Comparison of ENCODE assay signal across 8 cellular contexts in genomic region chr1:156504062-156504813, GRCh38. TPM values are rescaled to one million over a fixed set of nuclear protein-coding genes. Genes with fewer than 3 reads are reported as not detected.
DNase-seq lines count a peak whose midpoint lies in the region; ATAC-seq and TF ChIP-seq lines count a peak whose summit lies in the region.

No MANE protein-coding gene starts in this region.

- H3K27ac Mint-ChIP-seq in Calu3 (ENCODE audit: unreplicated experiment) (peak overlapping the region; percentile 97), activated B cell treated with CpG ODN at 0.5 μM for 24 hours (peak overlapping the region; percentile 97)

- no peaks in the 10 kb centered on the region for H3K9me3 Mint-ChIP-seq in Calu3 (ENCODE audit: low read depth, unreplicated experiment)
- H3K9me3 Mint-ChIP-seq in activated B cell treated with CpG ODN at 0.5 μM for 24 hours = no peaks in the 10 kb centered on the region

- POLR2A ChIA-PET in activated B cell treated with CpG ODN at 0.5 μM for 24 hours (lab: Charles Lee) = interaction anchor here (0.6 to 21.6 kb wide), 28 partner anchors 12 to 453 kb away, joined by 3 to 1179 read pairs (median 6); partner anchors contain the start of genes GPATCH4, ISG20L2, METTL25B and MRPL24

- DNase-seq in Calu3 (no peak), activated B cell treated with CpG ODN at 0.5 μM for 24 hours (no peak), heart left ventricle (no peak), spleen (peak; percentile 64), kidney glomerular epithelial cell (lab: John Stamatoyannopoulos, UW) (no peak)

- BruUV-seq in Calu3 (replicated peaks; lab: Mats Ljungman, UMichigan) = no TSS peak

- peaks cover 66% of the 10 kb centered on the region for H3K36me3 Mint-ChIP-seq in Calu3 (ENCODE audit: insufficient read depth, unreplicated experiment)
- H3K36me3 Mint-ChIP-seq in activated B cell treated with CpG ODN at 0.5 μM for 24 hours (ENCODE audit: low read depth) = peaks cover 4% of the 10 kb centered on the region

- intact Hi-C loops in Calu3 (cut with micrococcal nuclease; ENCODE audit: unreplicated experiment) = loop anchor here (5.0 kb wide), 2 partner anchors 68 to 222 kb away; partner anchors contain the start of genes IQGAP3, SMG5 and TMEM79
- intact Hi-C loops in activated B cell treated with CpG ODN at 0.5 μM for 24 hours (cut with micrococcal nuclease) = no loop called here
- intact Hi-C loops in heart left ventricle (cut with DNase I) = loop anchor here in 7 of 10 donors (1.0 to 10.0 kb wide), 13 partner anchors 47 to 379 kb away; partner anchors contain the start of genes GPATCH4 (in 2 of the 7), HDGF (in 1 of the 7), NAXE (in 1 of the 7) and NES (in 1 of the 7)
- intact Hi-C loops in spleen (cut with DNase I; ENCODE audit: low total_unique reads) = no loop called here

- no peak for ATAC-seq in activated B cell treated with CpG ODN at 0.5 μM for 24 hours (ENCODE audit: low read depth)
- ATAC-seq in heart left ventricle = no peak
- ATAC-seq in HG03097 (IDR thresholded peaks at IDR 0.05; ENCODE audit: low FRiP score, unreplicated experiment) = no peak
- ATAC-seq in GM21390 (IDR thresholded peaks at IDR 0.05; ENCODE audit: unreplicated experiment) = no peak

- CTCF ChIA-PET in Calu3 (lab: Charles Lee) (interaction anchor here (0.5 to 1.9 kb wide), 7 partner anchors 15 to 214 kb away, joined by 3 to 16 read pairs (median 4); no protein-coding TSS in a partner anchor), activated B cell treated with CpG ODN at 0.5 μM for 24 hours (lab: Charles Lee) (interaction anchor here (0.8 to 7.9 kb wide), 8 partner anchors 10 to 119 kb away, joined by 3 to 164 read pairs (median 5); no protein-coding TSS in a partner anchor)

- TF ChIP-seq POLR2A in heart left ventricle (IDR thresholded peaks at IDR 0.05) = no peak
- TF ChIP-seq POLR2A in spleen (IDR thresholded peaks at IDR 0.05) = no peak

- peaks cover 47% of the 10 kb centered on the region for H3K4me1 Mint-ChIP-seq in Calu3 (ENCODE audit: low read depth, unreplicated experiment)
- peaks cover 73% of the 10 kb centered on the region for H3K4me1 Mint-ChIP-seq in activated B cell treated with CpG ODN at 0.5 μM for 24 hours

- peaks cover 20 to 68% (median 59%) of the 10 kb centered on the region in 12 donors for H3K4me1 ChIP-seq in heart left ventricle
- peaks cover 42 to 83% (median 61%) of the 10 kb centered on the region in 6 donors for H3K4me1 ChIP-seq in spleen

- H3K27me3 Mint-ChIP-seq in Calu3 (ENCODE audit: unreplicated experiment) (peaks cover 6% of the 10 kb centered on the region), activated B cell treated with CpG ODN at 0.5 μM for 24 hours (no peaks in the 10 kb centered on the region)

- H3K36me3 ChIP-seq in KOPT-K1 (ENCODE audit: insufficient read depth, low read length) = no peaks in the 10 kb centered on the region
- H3K36me3 ChIP-seq in heart left ventricle = no peaks in the 10 kb centered on the region
- no peaks in the 10 kb centered on the region for H3K36me3 ChIP-seq in spleen

- peak overlapping the region; percentile 100 for H3K27ac ChIP-seq in KOPT-K1 (ENCODE audit: low read depth, low read length, poor library complexity, severe bottlenecking)
- peak overlapping the region; percentile 96 to 100 (median 100) for H3K27ac ChIP-seq in heart left ventricle
- peak overlapping the region; percentile 99 to 100 (median 100) for H3K27ac ChIP-seq in spleen

- H3K4me3 Mint-ChIP-seq in Calu3 (ENCODE audit: low read depth, unreplicated experiment) (peak overlapping the region; percentile 53), activated B cell treated with CpG ODN at 0.5 μM for 24 hours (peak overlapping the region; percentile 76)

- 28 to 41% (median 34%) methylated on average over 8 of the region's 8 CpGs for WGBS in heart left ventricle, 4 donors
- WGBS in spleen, 5 donors = 28 to 32% (median 29%) methylated on average over 8 of the region's 8 CpGs

- H3K9me3 ChIP-seq in KOPT-K1 (ENCODE audit: insufficient read depth, low read length, poor library complexity, severe bottlenecking) = no peaks in the 10 kb centered on the region
- H3K9me3 ChIP-seq in heart left ventricle = no peaks in the 10 kb centered on the region
- no peaks in the 10 kb centered on the region for H3K9me3 ChIP-seq in spleen

- peak overlapping the region; percentile 1 to 57 (median 46) for H3K4me3 ChIP-seq in heart left ventricle
- peak overlapping the region in 4 of 8 donors; percentile 20 to 66 (median 32) for H3K4me3 ChIP-seq in spleen

- H3K27me3 ChIP-seq in heart left ventricle (no peaks in the 10 kb centered on the region), spleen (replicated peaks in 1 of 7) (no peaks in the 10 kb centered on the region)

- TF ChIP-seq CTCF in Calu3 (IDR thresholded peaks at IDR 0.05; ENCODE audit: unreplicated experiment) (no peak), activated B cell treated with CpG ODN at 0.5 μM for 24 hours (IDR thresholded peaks at IDR 0.05) (no peak), heart left ventricle (IDR thresholded peaks at IDR 0.05) (no peak), spleen (IDR thresholded peaks at IDR 0.05 in 8 of 11, conservative IDR thresholded peaks at IDR 0.05 in 3 of 11) (no peak)

RNA-seq across cellular contexts. Expression of gene MEF2D, which starts 3.7 kb away (rescaled TPM):
- total RNA-seq in Calu3 (2022) (48.4 and 54.1 TPM in 2 replicates), activated B cell treated with CpG ODN at 0.5 μM for 24 hours (101 and 114 TPM in 2 replicates), heart left ventricle (100 to 1,000 TPM in 3 of 9 donors, 10 to 100 TPM in 6; 75.0 to 203 (median 93.2) TPM), spleen (100 to 1,000 TPM in 1 of 7 donors, 10 to 100 TPM in 6; 56.0 to 103 (median 71.4) TPM)
- polyA plus RNA-seq in heart left ventricle (10 to 100 TPM; 40.5 to 68.8 TPM), spleen (10 to 100 TPM in 1 of 3 donors, 1 to 10 TPM in 2; 7.4 to 22.5 (median 7.6) TPM)

Comparison
In these comparisons a context has a peak if more than half of its experiments do, and no peak if none do; other contexts are left out.
1. intact Hi-C loops: an anchor here in Calu3 (5.0 kb wide) and heart left ventricle (1.0 to 10.0 kb wide); none called in activated B cell treated with CpG ODN at 0.5 μM for 24 hours and spleen.